Comparison of ENCODE assay signal across 19 cellular contexts in genomic region chr3:112782481-112782880, GRCh38.
"Had no signal": no experiment of that assay in that cellular context is flagged by ENCODE, and none has a peak within 500 bp of the region (broad histone marks: within the 10 kb centered on the region; RNA-seq: fewer than 3 reads in every experiment).

No MANE protein-coding gene starts in this region.

- H3K9me3 ChIP-seq: gastrocnemius medialis, neutrophil, right lobe of liver, testis had no signal

- ATAC-seq: activated CD4-positive, alpha-beta T cell treated with anti-CD3 and anti-CD28 coated beads for 36 hours; activated naive CD4-positive, alpha-beta T cell treated with anti-CD3 and anti-CD28 coated beads, Interleukin-2, amount 50 U/mL, for 72 hours; activated T-cell treated with anti-CD3 and anti-CD28 coated beads, Interleukin-2, amount 50 U/mL, for 72 hours; gastrocnemius medialis; right lobe of liver; stimulated activated naive CD8-positive, alpha-beta T cell treated with anti-CD3 and anti-CD28 coated beads, Interleukin-15, Interleukin-2, amounts not matched to agents 100 U/mL and 50 U/mL, for 24 hours had no signal

- H3K4me1 ChIP-seq: gastrocnemius medialis, right lobe of liver, testis had no signal

- H3K27ac ChIP-seq: gastrocnemius medialis, left ventricle myocardium inferior, neutrophil, right lobe of liver, testis, vagina had no signal

- DNase-seq: activated CD4-positive, alpha-beta T cell treated with anti-CD3 and anti-CD28 coated beads for 36 hours; activated CD4-positive, alpha-beta T cell treated with anti-CD3 and anti-CD28 coated beads, Interleukin-2, amount 50 U/mL, for 4 hours; activated CD4-positive, CD25-positive, alpha-beta regulatory T cell; activated naive CD4-positive, alpha-beta T cell; activated T-cell treated with anti-CD3 and anti-CD28 coated beads for 4 hours; activated T-cell treated with anti-CD3 and anti-CD28 coated beads, Interleukin-2, amount 50 U/mL, for 72 hours; effector memory CD4-positive, alpha-beta T cell; gastrocnemius medialis; glutamatergic neuron; left ventricle myocardium inferior; right lobe of liver; stimulated activated CD4-positive, alpha-beta T cell treated with anti-CD3 and anti-CD28 coated beads, Interleukin-2, amount 100 ng/mL, for 48 hours; stimulated activated naive CD8-positive, alpha-beta T cell treated with anti-CD3 and anti-CD28 coated beads, Interleukin-15, Interleukin-2, amounts not matched to agents 100 U/mL and 50 U/mL, for 24 hours; testis had no signal

- H3K4me3 ChIP-seq: gastrocnemius medialis, left ventricle myocardium inferior, right lobe of liver, testis, vagina had no signal

- H3K36me3 ChIP-seq: gastrocnemius medialis, left ventricle myocardium inferior, neutrophil, right lobe of liver, vagina had no signal

- FAIRE-seq: colon, islet of Langerhans had no signal

- H3K27me3 ChIP-seq: gastrocnemius medialis, neutrophil, right lobe of liver, testis, vagina had no signal
